In the genomic region with DNA sequence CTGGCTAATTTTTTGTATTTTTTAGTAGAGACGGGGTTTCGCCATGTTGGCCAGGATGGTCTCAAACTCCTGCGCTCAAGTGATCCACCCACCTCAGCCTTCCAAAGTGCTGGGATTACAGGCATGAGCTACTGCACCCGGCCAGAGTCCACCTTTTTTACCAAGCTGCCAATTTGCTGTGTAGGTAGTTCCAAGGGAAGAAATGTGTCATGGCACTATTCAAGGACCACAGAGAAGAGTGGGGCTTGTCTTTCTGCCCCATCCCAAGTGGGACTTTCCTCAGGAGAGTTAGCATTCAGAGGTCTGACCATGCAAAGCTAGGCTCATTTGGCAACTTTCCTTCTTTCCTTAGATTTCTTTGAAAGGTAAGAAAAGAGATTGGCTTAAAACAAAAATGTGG, we compare ENCODE assay signal across 15 cellular contexts.
DNase-seq lines count a peak whose midpoint lies in the region; ATAC-seq and TF ChIP-seq lines count a peak whose summit lies in the region.
"Had no signal": no experiment of that assay in that cellular context is flagged by ENCODE, and none has a peak within 500 bp of the region (broad histone marks: within the 10 kb centered on the region; RNA-seq: fewer than 3 reads in every experiment).

No MANE protein-coding gene starts in this region.

- H3K36me3 Mint-ChIP-seq in activated T-cell treated with anti-CD3 and anti-CD28 coated beads, Interleukin-2, amount 50 U/mL, for 72 hours (ENCODE audit: insufficient read depth in 2 of 2), result peaks cover 17 to 50% of the 10 kb centered on the region in 2 donors
- peaks cover 76% of the 10 kb centered on the region for H3K36me3 Mint-ChIP-seq in T-cell
- H3K36me3 Mint-ChIP-seq in brain, result peaks cover 81% of the 10 kb centered on the region
- peaks cover 21% of the 10 kb centered on the region for H3K36me3 Mint-ChIP-seq in natural killer cell
- peaks cover 67% of the 10 kb centered on the region for H3K36me3 Mint-ChIP-seq in activated CD8-positive, alpha-beta memory T cell treated with anti-CD3 and anti-CD28 coated beads, Interleukin-2, amount 10 ng/mL, durations not matched to agents 7 days and 5 days

- TF ChIP-seq CTCF in brain (conservative IDR thresholded peaks at IDR 0.05) (no peak), natural killer cell (IDR thresholded peaks at IDR 0.05) (no peak)

- intact Hi-C loops in natural killer cell (cut with micrococcal nuclease) (no loop called here), left colon (cut with DNase I, micrococcal nuclease) (loop anchor here in 1 of 2 donors (10.0 kb wide), 1 partner anchor 307 kb away; no protein-coding TSS in a partner anchor)

- H3K4me1 Mint-ChIP-seq in activated T-cell treated with anti-CD3 and anti-CD28 coated beads, Interleukin-2, amount 50 U/mL, for 72 hours (ENCODE audit: low read depth), result peaks cover 99% of the 10 kb centered on the region
- H3K4me1 Mint-ChIP-seq in T-cell (peaks cover 64 to 84% (median 83%) of the 10 kb centered on the region in 3 donors), brain (peaks cover 85% of the 10 kb centered on the region), natural killer cell (peaks cover 76 to 77% of the 10 kb centered on the region in 2 donors)
- H3K4me1 Mint-ChIP-seq in activated CD8-positive, alpha-beta memory T cell treated with anti-CD3 and anti-CD28 coated beads, Interleukin-2, amount 10 ng/mL, durations not matched to agents 7 days and 5 days, result peaks cover 66% of the 10 kb centered on the region

- ATAC-seq in activated T-cell treated with anti-CD3 and anti-CD28 coated beads, Interleukin-2, amount 50 U/mL, for 72 hours (replicated peaks in 1 of 2), result no peak
- ATAC-seq in T-cell (replicated peaks in 1 of 4) (no peak), natural killer cell (no peak), HG03378 (IDR thresholded peaks at IDR 0.05; ENCODE audit: unreplicated experiment) (no peak), left colon (no peak)
- no peak for ATAC-seq in activated CD8-positive, alpha-beta memory T cell treated with anti-CD3 and anti-CD28 coated beads, Interleukin-2, amount 10 ng/mL, durations not matched to agents 7 days and 5 days

- no peaks in the 10 kb centered on the region for H3K9me3 Mint-ChIP-seq in activated T-cell treated with anti-CD3 and anti-CD28 coated beads, Interleukin-2, amount 50 U/mL, for 72 hours
- no peaks in the 10 kb centered on the region for H3K9me3 Mint-ChIP-seq in T-cell
- no peaks in the 10 kb centered on the region for H3K9me3 Mint-ChIP-seq in brain
- no peaks in the 10 kb centered on the region for H3K9me3 Mint-ChIP-seq in natural killer cell
- H3K9me3 Mint-ChIP-seq in activated CD8-positive, alpha-beta memory T cell treated with anti-CD3 and anti-CD28 coated beads, Interleukin-2, amount 10 ng/mL, durations not matched to agents 7 days and 5 days (ENCODE audit: low read depth), result no peaks in the 10 kb centered on the region
- H3K9me3 Mint-ChIP-seq: H9 had no signal

- no peaks in the 10 kb centered on the region for H3K27me3 Mint-ChIP-seq in activated T-cell treated with anti-CD3 and anti-CD28 coated beads, Interleukin-2, amount 50 U/mL, for 72 hours (ENCODE audit: low read depth)
- H3K27me3 Mint-ChIP-seq in T-cell (no peaks in the 10 kb centered on the region), brain (no peaks in the 10 kb centered on the region), natural killer cell (ENCODE audit: low read depth in 2 of 2) (no peaks in the 10 kb centered on the region)
- H3K27me3 Mint-ChIP-seq in activated CD8-positive, alpha-beta memory T cell treated with anti-CD3 and anti-CD28 coated beads, Interleukin-2, amount 10 ng/mL, durations not matched to agents 7 days and 5 days, result no peaks in the 10 kb centered on the region

- CTCF ChIA-PET in T-cell (lab: Charles Lee), result interaction anchor here in 1 of 2 donors (0.7 to 1.0 kb wide), 4 partner anchors 57 to 843 kb away, joined by 3 to 5 read pairs (median 3); no protein-coding TSS in a partner anchor
- CTCF ChIA-PET in activated CD8-positive, alpha-beta memory T cell treated with anti-CD3 and anti-CD28 coated beads, Interleukin-2, amount 10 ng/mL, durations not matched to agents 7 days and 5 days (lab: Charles Lee), result interaction anchor here (1.0 to 1.6 kb wide), 4 partner anchors 24 to 278 kb away, joined by 3 to 4 read pairs (median 3); no protein-coding TSS in a partner anchor

- POLR2A ChIA-PET in T-cell (lab: Charles Lee), result interaction anchor here (0.6 to 1.2 kb wide), 7 partner anchors 14 to 323 kb away, joined by 3 to 7 read pairs (median 4); partner anchors contain the start of gene REV3L (in 1 of the 2)

- H3K27ac Mint-ChIP-seq in activated T-cell treated with anti-CD3 and anti-CD28 coated beads, Interleukin-2, amount 50 U/mL, for 72 hours, result peak overlapping the region; percentile 94
- H3K27ac Mint-ChIP-seq in T-cell (peak overlapping the region; percentile 66 to 83), brain (peak overlapping the region in 3 of 5 experiments; percentile 70 to 84 (median 81)), natural killer cell (peak overlapping the region; percentile 90 to 100)
- H3K27ac Mint-ChIP-seq in activated CD8-positive, alpha-beta memory T cell treated with anti-CD3 and anti-CD28 coated beads, Interleukin-2, amount 10 ng/mL, durations not matched to agents 7 days and 5 days, result no peak overlapping the region
- H3K27ac Mint-ChIP-seq: CD14-positive monocyte had no signal

- no peak for DNase-seq in activated T-cell treated with anti-CD3 and anti-CD28 coated beads, Interleukin-2, amount 50 U/mL, for 72 hours
- no peak for DNase-seq in activated T-cell treated with anti-CD3 and anti-CD28 coated beads, Interleukin-2, amount 50 U/mL, for 48 hours
- DNase-seq in T-cell, result no peak
- no peak for DNase-seq in natural killer cell
- DNase-seq in activated CD8-positive, alpha-beta memory T cell treated with anti-CD3 and anti-CD28 coated beads, Interleukin-2, amount 10 ng/mL, durations not matched to agents 7 days and 5 days, result no peak
- no peak for DNase-seq in left colon
- DNase-seq: DND-41, H9, NCI-H1436, NCI-H2029, NCI-H748 treated with DMSO at 0.1 percent for 48 hours, OCI-M1 had no signal

- no peak overlapping the region for H3K4me3 Mint-ChIP-seq in activated T-cell treated with anti-CD3 and anti-CD28 coated beads, Interleukin-2, amount 50 U/mL, for 72 hours
- H3K4me3 Mint-ChIP-seq in T-cell (no peak overlapping the region), brain (no peak overlapping the region), natural killer cell (no peak overlapping the region)
- no peak overlapping the region for H3K4me3 Mint-ChIP-seq in activated CD8-positive, alpha-beta memory T cell treated with anti-CD3 and anti-CD28 coated beads, Interleukin-2, amount 10 ng/mL, durations not matched to agents 7 days and 5 days
- H3K4me3 Mint-ChIP-seq: CD14-positive monocyte, H9 had no signal
